ENCODE assay signal across 26 cellular contexts in the genomic region with DNA sequence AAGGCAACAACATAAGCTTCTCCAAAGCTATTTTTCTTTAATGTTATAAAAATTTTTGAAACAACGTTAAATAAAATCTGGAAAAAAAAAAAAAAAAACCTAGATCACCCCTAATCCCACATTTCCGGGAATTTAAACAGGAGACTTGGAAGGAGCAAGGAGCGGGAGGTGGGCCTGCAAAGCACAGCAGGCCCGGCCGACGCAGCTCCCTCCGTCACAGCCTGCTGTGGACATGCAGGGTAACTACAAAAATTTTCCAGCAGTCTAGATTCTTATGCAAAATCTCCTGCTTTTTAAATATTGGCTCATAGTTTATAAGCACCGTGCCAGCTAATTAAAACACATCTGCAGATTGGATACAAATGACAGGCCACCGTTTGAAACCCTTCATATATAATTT. TPM values are rescaled to one million over a fixed set of nuclear protein-coding genes. Genes with fewer than 3 reads are reported as not detected.
A peak's percentile ranks its signal among the peaks of the same experiment; 100 is the strongest.
DNase-seq lines count a peak whose midpoint lies in the region; ATAC-seq and TF ChIP-seq lines count a peak whose summit lies in the region.
"Had no signal": no experiment of that assay in that cellular context is flagged by ENCODE, and none has a peak within 500 bp of the region (broad histone marks: within the 10 kb centered on the region; RNA-seq: fewer than 3 reads in every experiment).

No MANE protein-coding gene starts in this region.

- H3K9ac ChIP-seq in mesendoderm (ENCODE audit: low read length) = no peak overlapping the region
- H3K9ac ChIP-seq: BLaER1 had no signal

- TF ChIP-seq EP300 in gastroesophageal sphincter (IDR thresholded peaks at IDR 0.05) (no peak), stomach (IDR thresholded peaks at IDR 0.05) (no peak)

- H3K27me3 Mint-ChIP-seq in activated CD4-positive, alpha-beta T cell treated with anti-CD3 and anti-CD28 coated beads for 36 hours = peaks cover 20% of the 10 kb centered on the region

- H3K23ac ChIP-seq in mesendoderm (ENCODE audit: low read length) = no peak overlapping the region

- H2BK5ac ChIP-seq in mesendoderm (ENCODE audit: low read length) = no peak overlapping the region

- no peak overlapping the region for H2BK120ac ChIP-seq in mesendoderm (ENCODE audit: low read depth, low read length)

- no peak overlapping the region for H3K4me3 ChIP-seq in gastroesophageal sphincter
- H3K4me3 ChIP-seq in stomach = no peak overlapping the region
- H3K4me3 ChIP-seq in mesendoderm (ENCODE audit: low read length) = no peak overlapping the region
- H3K4me3 ChIP-seq: BLaER1, GM12878 had no signal

- no peaks in the 10 kb centered on the region for H3K36me3 Mint-ChIP-seq in activated CD4-positive, alpha-beta T cell treated with anti-CD3 and anti-CD28 coated beads for 36 hours (ENCODE audit: low read depth)
- H3K36me3 Mint-ChIP-seq: CD14-positive monocyte; CD4-positive, alpha-beta memory T cell; CD4-positive, CD25-positive, alpha-beta regulatory T cell; CD8-positive, alpha-beta memory T cell had no signal

- DNase-seq in stomach (no peak), mesendoderm (no peak), islet precursor cell (no peak)
- no peak for DNase-seq in stimulated activated CD4-positive, alpha-beta T cell treated with anti-CD3 and anti-CD28 coated beads, Interleukin-4, amount 100 ng/mL, for 4 hours
- no peak for DNase-seq in activated CD4-positive, alpha-beta T cell treated with anti-CD3 and anti-CD28 coated beads for 36 hours
- DNase-seq: 8988T; ACHN; BE2C; C1 segment of cervical spinal cord; CD4-positive, alpha-beta memory T cell; CD4-positive, CD25-positive, alpha-beta regulatory T cell; CD8-positive, alpha-beta memory T cell; COR-L47; DMS 273 treated with DMSO at 0.1 percent for 48 hours; DMS153; DMS53; DMS79; DND-41; EL; GDM1 had no signal

- no peaks in the 10 kb centered on the region for H3K36me3 ChIP-seq in gastroesophageal sphincter
- H3K36me3 ChIP-seq in stomach = no peaks in the 10 kb centered on the region
- H3K36me3 ChIP-seq in mesendoderm (ENCODE audit: control insufficient read depth, insufficient read depth, low read length) = no peaks in the 10 kb centered on the region
- H3K36me3 ChIP-seq: BE2C, BLaER1 had no signal

- WGBS in gastroesophageal sphincter (ENCODE audit: low coverage in 1 of 2), 2 donors = 57% methylated on average over 8 to 9 of the region's 9 CpGs
- 61 to 76% (median 66%) methylated on average over 9 of the region's 9 CpGs for WGBS in stomach, 5 donors
- no CpG with 5 or more reads among the region's 9 CpGs for WGBS in mesendoderm (ENCODE audit: extremely low coverage, insufficient coverage, low lambda C conversion rate)

- no peak overlapping the region for H2BK15ac ChIP-seq in mesendoderm (replicated peaks; ENCODE audit: low read depth)

- no peaks in the 10 kb centered on the region for H3K4me1 Mint-ChIP-seq in activated CD4-positive, alpha-beta T cell treated with anti-CD3 and anti-CD28 coated beads for 36 hours
- H3K4me1 Mint-ChIP-seq: CD4-positive, alpha-beta memory T cell; CD4-positive, CD25-positive, alpha-beta regulatory T cell; CD8-positive, alpha-beta memory T cell had no signal

- H3K27me3 ChIP-seq in gastroesophageal sphincter (no peaks in the 10 kb centered on the region), stomach (peaks cover 0 to 20% (median 0%) of the 10 kb centered on the region in 3 donors), mesendoderm (ENCODE audit: insufficient read depth, low read length, poor library complexity) (no peaks in the 10 kb centered on the region)

- POLR2A ChIA-PET in activated CD4-positive, alpha-beta T cell treated with anti-CD3 and anti-CD28 coated beads for 36 hours (lab: Charles Lee) = interaction anchor here (0.6 kb wide), 1 partner anchor 10 kb away, joined by 4 read pairs; no protein-coding TSS in a partner anchor

- H3K79me1 ChIP-seq in mesendoderm (ENCODE audit: low read length) = no peaks in the 10 kb centered on the region

- H3K18ac ChIP-seq in mesendoderm (ENCODE audit: low read length) = no peak overlapping the region

- CTCF ChIA-PET in activated CD4-positive, alpha-beta T cell treated with anti-CD3 and anti-CD28 coated beads for 36 hours (lab: Charles Lee) = interaction anchor here (0.9 to 1.2 kb wide), 2 partner anchors 12 to 820 kb away, joined by 4 read pairs; no protein-coding TSS in a partner anchor

- H3K79me2 ChIP-seq in mesendoderm (ENCODE audit: control insufficient read depth, insufficient read depth, low read length) = no peaks in the 10 kb centered on the region

- no peak overlapping the region for H2AK5ac ChIP-seq in mesendoderm (ENCODE audit: low read length)

- ATAC-seq in gastroesophageal sphincter = peak; percentile 51
- ATAC-seq in activated CD4-positive, alpha-beta T cell treated with anti-CD3 and anti-CD28 coated beads for 36 hours = no peak
- ATAC-seq: GM12878 had no signal

- no peak for TF ChIP-seq POLR2A in gastroesophageal sphincter (IDR thresholded peaks at IDR 0.05)
- TF ChIP-seq POLR2A in stomach (IDR thresholded peaks at IDR 0.05) = no peak

- H4K5ac ChIP-seq in mesendoderm (ENCODE audit: low read length) = no peak overlapping the region

- no peak overlapping the region for H3K56ac ChIP-seq in mesendoderm (ENCODE audit: low read length)

- H3K27ac ChIP-seq in VCaP (peak overlapping the region; percentile 24; the same call in 1 of the 2 replicates), gastroesophageal sphincter (peak overlapping the region in 2 of 4 donors; percentile 54 to 59), stomach (peak overlapping the region in 3 of 5 donors; percentile 16 to 53 (median 46)), mesendoderm (ENCODE audit: low read depth, low read length) (no peak overlapping the region)
- H3K27ac ChIP-seq: BLaER1 had no signal

- no peak overlapping the region for H3K4me2 ChIP-seq in mesendoderm (ENCODE audit: low read length)
- H3K4me2 ChIP-seq: BLaER1 had no signal

- intact Hi-C loops in stomach (cut with DNase I; ENCODE audit: low total_unique reads) = no loop called here
- intact Hi-C loops in activated CD4-positive, alpha-beta T cell treated with anti-CD3 and anti-CD28 coated beads for 36 hours (cut with DNase I, micrococcal nuclease) = no loop called here

- H3K4me1 ChIP-seq in gastroesophageal sphincter (peaks cover 0 to 7% (median under 1%) of the 10 kb centered on the region in 3 donors), stomach (peaks cover 0 to under 1% (median 0%) of the 10 kb centered on the region in 4 donors), mesendoderm (ENCODE audit: control insufficient read depth, low read depth, low read length) (no peaks in the 10 kb centered on the region)
- H3K4me1 ChIP-seq: BE2C had no signal

- H3K9me3 ChIP-seq in gastroesophageal sphincter (no peaks in the 10 kb centered on the region), stomach (no peaks in the 10 kb centered on the region)
- H3K9me3 ChIP-seq: BE2C, BLaER1 had no signal

- H4K8ac ChIP-seq in mesendoderm (ENCODE audit: low read depth, low read length) = no peak overlapping the region

- no peak overlapping the region for H3K27ac Mint-ChIP-seq in activated CD4-positive, alpha-beta T cell treated with anti-CD3 and anti-CD28 coated beads for 36 hours
- H3K27ac Mint-ChIP-seq: CD14-positive monocyte; CD4-positive, alpha-beta memory T cell; CD4-positive, CD25-positive, alpha-beta regulatory T cell had no signal

- no peak overlapping the region for H3K4ac ChIP-seq in mesendoderm (ENCODE audit: low read depth, low read length)

- no peak for TF ChIP-seq CTCF in VCaP (conservative IDR thresholded peaks at IDR 0.05)
- no peak for TF ChIP-seq CTCF in gastroesophageal sphincter (IDR thresholded peaks at IDR 0.05)
- no peak for TF ChIP-seq CTCF in stomach (IDR thresholded peaks at IDR 0.05)

- H3K4me3 Mint-ChIP-seq in activated CD4-positive, alpha-beta T cell treated with anti-CD3 and anti-CD28 coated beads for 36 hours = no peak overlapping the region
- H3K4me3 Mint-ChIP-seq: CD14-positive monocyte; CD4-positive, alpha-beta memory T cell; CD4-positive, CD25-positive, alpha-beta regulatory T cell; CD8-positive, alpha-beta memory T cell had no signal

- H3K9me3 Mint-ChIP-seq in activated CD4-positive, alpha-beta T cell treated with anti-CD3 and anti-CD28 coated beads for 36 hours (ENCODE audit: low read depth) = no peaks in the 10 kb centered on the region
- H3K9me3 Mint-ChIP-seq: CD4-positive, alpha-beta memory T cell; CD4-positive, CD25-positive, alpha-beta regulatory T cell; CD8-positive, alpha-beta memory T cell had no signal

RNA-seq across cellular contexts. Expression of a gene that starts 23.5 kb away (rescaled TPM):
- total RNA-seq in gastroesophageal sphincter (100 to 1,000 TPM in 2 of 4 donors, 10 to 100 TPM in 2; 41.7 to 154 (median 91.9) TPM), stomach (100 to 1,000 TPM in 1 of 5 donors, 10 to 100 TPM in 3, 1 to 10 TPM in 1; 9.6 to 104 (median 14.1) TPM)
- 10 to 100 TPM; 17.7 to 32.2 (median 20.7) TPM for polyA plus RNA-seq in stomach
- total RNA-seq in activated CD4-positive, alpha-beta T cell treated with anti-CD3 and anti-CD28 coated beads for 36 hours = not detected
- polyA plus RNA-seq in mesendoderm (2013, experiment 1 of 2) = 0.17 TPM
- 0.13 TPM for polyA plus RNA-seq in mesendoderm (2013, experiment 2 of 2)
- total RNA-seq: CD4-positive, alpha-beta memory T cell; CD4-positive, CD25-positive, alpha-beta regulatory T cell; CD8-positive, alpha-beta memory T cell; G401; GM12878 had no signal
- polyA plus RNA-seq: CD14-positive monocyte; CD4-positive, alpha-beta memory T cell; CD4-positive, CD25-positive, alpha-beta regulatory T cell; CD8-positive, alpha-beta memory T cell; GM12878 had no signal

Comparison
In these comparisons a context has a peak if more than half of its experiments do, and no peak if none do; other contexts are left out.
1. RNA of a gene that starts 23.5 kb away (total RNA-seq): 41.7 to 154 TPM in gastroesophageal sphincter and 9.6 to 104 TPM in stomach; not detected in activated CD4-positive, alpha-beta T cell treated with anti-CD3 and anti-CD28 coated beads for 36 hours; every median in the first group is over 10 times any median in the second.